In the genomic region with DNA sequence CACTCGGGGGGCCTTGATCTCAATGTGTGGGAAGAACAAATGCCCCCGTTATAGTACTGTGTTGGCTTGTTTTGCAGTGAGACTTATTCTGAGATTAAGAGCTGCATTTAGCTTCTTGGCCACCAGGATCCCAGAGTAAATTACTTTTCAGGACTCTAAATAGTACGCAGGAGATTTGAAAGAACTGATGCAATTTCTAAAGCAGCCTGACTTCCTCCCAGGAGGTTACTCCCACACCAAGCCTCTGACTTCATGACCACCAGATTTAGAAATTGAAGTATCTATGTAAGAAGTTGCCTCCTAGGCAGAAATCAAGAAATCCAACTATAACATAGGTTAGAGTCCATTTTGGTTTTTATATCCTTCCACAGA, we compare ENCODE assay signal across 9 cellular contexts.
A peak's percentile ranks its signal among the peaks of the same experiment; 100 is the strongest.
DNase-seq lines count a peak whose midpoint lies in the region; ATAC-seq and TF ChIP-seq lines count a peak whose summit lies in the region.
"Had no signal": no experiment of that assay in that cellular context is flagged by ENCODE, and none has a peak within 500 bp of the region (broad histone marks: within the 10 kb centered on the region; RNA-seq: fewer than 3 reads in every experiment).

No MANE protein-coding gene starts in this region.

- DNase-seq in GM06990 (ENCODE audit: extremely low read depth, insufficient read length) (peak; percentile 30), LHCN-M2 (ENCODE audit: low read depth) (peak; percentile 35), choroid plexus epithelial cell (ENCODE audit: low read depth) (peak; percentile 89)
- no peak for DNase-seq in activated CD4-positive, alpha-beta T cell treated with anti-CD3 and anti-CD28 coated beads, Interleukin-2, amount 10 ng/mL, durations not matched to agents 7 days and 5 days
- DNase-seq: activated CD4-positive, alpha-beta T cell treated with anti-CD3 and anti-CD28 coated beads for 4 hours had no signal

- no peaks in the 10 kb centered on the region for H3K9me3 Mint-ChIP-seq in activated CD4-positive, alpha-beta T cell treated with anti-CD3 and anti-CD28 coated beads, Interleukin-2, amount 10 ng/mL, durations not matched to agents 7 days and 5 days

- CTCF ChIA-PET in activated CD4-positive, alpha-beta T cell treated with anti-CD3 and anti-CD28 coated beads, Interleukin-2, amount 10 ng/mL, durations not matched to agents 7 days and 5 days (lab: Charles Lee) = no interaction called here

- peaks cover 15 to 17% of the 10 kb centered on the region in 2 experiments for H3K4me1 ChIP-seq in neutrophil (ENCODE audit: control insufficient read depth in 1 of 2, insufficient read depth in 1 of 2, low read depth in 1 of 2, low read length in 1 of 2)

- H3K27ac ChIP-seq in neutrophil = peak overlapping the region; percentile 56

- H3K36me3 ChIP-seq in GM06990 (ENCODE audit: control insufficient read depth, insufficient read depth, low read length) (no peaks in the 10 kb centered on the region), neutrophil (peaks cover 9% of the 10 kb centered on the region)

- no peaks in the 10 kb centered on the region for H3K9me3 ChIP-seq in neutrophil

- no peak overlapping the region for H3K4me3 ChIP-seq in GM06990 (replicated peaks; ENCODE audit: low read depth, low read length)
- H3K4me3 ChIP-seq in choroid plexus epithelial cell (ENCODE audit: low read depth, low read length) = no peak overlapping the region
- no peak overlapping the region for H3K4me3 ChIP-seq in neutrophil (ENCODE audit: low read depth in 1 of 2, low read length in 1 of 2)

- POLR2A ChIA-PET in activated CD4-positive, alpha-beta T cell treated with anti-CD3 and anti-CD28 coated beads, Interleukin-2, amount 10 ng/mL, durations not matched to agents 7 days and 5 days (lab: Charles Lee) = no interaction called here

- H3K27me3 ChIP-seq in GM06990 (replicated peaks; ENCODE audit: control insufficient read depth, insufficient read depth, low read length) = no peaks in the 10 kb centered on the region
- H3K27me3 ChIP-seq in neutrophil = no peaks in the 10 kb centered on the region

- no peaks in the 10 kb centered on the region for H3K27me3 Mint-ChIP-seq in activated CD4-positive, alpha-beta T cell treated with anti-CD3 and anti-CD28 coated beads, Interleukin-2, amount 10 ng/mL, durations not matched to agents 7 days and 5 days

- no peak overlapping the region for H3K27ac Mint-ChIP-seq in activated CD4-positive, alpha-beta T cell treated with anti-CD3 and anti-CD28 coated beads, Interleukin-2, amount 10 ng/mL, durations not matched to agents 7 days and 5 days

- peaks cover 3% of the 10 kb centered on the region for H3K4me1 Mint-ChIP-seq in activated CD4-positive, alpha-beta T cell treated with anti-CD3 and anti-CD28 coated beads, Interleukin-2, amount 10 ng/mL, durations not matched to agents 7 days and 5 days

- H3K4me3 Mint-ChIP-seq in activated CD4-positive, alpha-beta T cell treated with anti-CD3 and anti-CD28 coated beads, Interleukin-2, amount 10 ng/mL, durations not matched to agents 7 days and 5 days = no peak overlapping the region

- ATAC-seq in GM19467 (IDR thresholded peaks at IDR 0.05; ENCODE audit: unreplicated experiment) (no peak), HG02623 (IDR thresholded peaks at IDR 0.05; ENCODE audit: unreplicated experiment) (no peak), GM21367 (IDR thresholded peaks at IDR 0.05; ENCODE audit: unreplicated experiment) (no peak)

- TF ChIP-seq CTCF in GM06990 (IDR thresholded peaks at IDR 0.05; ENCODE audit: insufficient read depth, low read length, poor library complexity, severe bottlenecking) (no peak), choroid plexus epithelial cell (conservative IDR thresholded peaks at IDR 0.05; ENCODE audit: low read depth, low read length) (peak; percentile 51), neutrophil (IDR thresholded peaks at IDR 0.05) (no peak)

- no peaks in the 10 kb centered on the region for H3K36me3 Mint-ChIP-seq in activated CD4-positive, alpha-beta T cell treated with anti-CD3 and anti-CD28 coated beads, Interleukin-2, amount 10 ng/mL, durations not matched to agents 7 days and 5 days (ENCODE audit: low read depth)
